19 cellular contexts compared by ENCODE assay signal in the genomic region with DNA sequence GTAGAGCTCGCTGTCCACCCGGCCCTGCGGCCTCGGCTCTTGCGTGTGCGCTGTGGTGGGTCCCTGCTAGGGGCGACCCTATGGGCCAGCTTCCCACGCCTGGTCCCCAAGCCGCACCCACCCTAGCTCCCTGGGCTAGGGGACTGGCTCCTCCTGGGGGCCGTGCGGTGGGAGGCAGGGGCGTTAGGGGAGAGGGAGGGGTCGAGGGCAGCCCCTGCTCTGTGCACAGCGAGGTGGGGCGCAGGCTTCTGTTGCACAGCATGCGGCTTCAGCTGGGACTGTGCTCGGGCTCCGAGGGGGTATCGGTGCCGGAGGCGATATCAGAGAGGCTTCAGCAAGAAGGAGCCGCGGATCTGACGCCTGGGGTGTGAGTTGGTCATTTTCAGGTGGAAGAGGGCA.
"Had no signal": no experiment of that assay in that cellular context is flagged by ENCODE, and none has a peak within 500 bp of the region (broad histone marks: within the 10 kb centered on the region; RNA-seq: fewer than 3 reads in every experiment).

No MANE protein-coding gene starts in this region.

- H3K4me3 ChIP-seq: cardiac muscle cell, mucosa of descending colon, tibial nerve had no signal

- H3K4me1 ChIP-seq: uterus had no signal

- H3K27me3 ChIP-seq: cardiac muscle cell, uterus had no signal

- H3K4me1 Mint-ChIP-seq: activated CD4-positive, alpha-beta memory T cell treated with anti-CD3 and anti-CD28 coated beads, Interleukin-2, amount 10 ng/mL, durations not matched to agents 7 days and 5 days had no signal

- H3K9me3 ChIP-seq: mucosa of descending colon, tibial nerve, uterus had no signal

- H3K36me3 ChIP-seq: cardiac muscle cell, tibial nerve, uterus had no signal

- DNase-seq: activated CD4-positive, alpha-beta memory T cell treated with anti-CD3 and anti-CD28 coated beads, Interleukin-2, amount 10 ng/mL, durations not matched to agents 7 days and 5 days; activated CD4-positive, alpha-beta T cell treated with anti-CD3 and anti-CD28 coated beads for 48 hours; activated effector memory CD4-positive, alpha-beta T cell treated with Interleukin-2 at 50 U/mL for 16 hours; activated naive CD4-positive, alpha-beta T cell treated with anti-CD3 and anti-CD28 coated beads for 36 hours; activated T-cell treated with anti-CD3 and anti-CD28 coated beads, Interleukin-2, amount 50 U/mL, for 72 hours; dermis blood vessel endothelial cell; effector CD8-positive, alpha-beta T cell; hippocampal formation; mesendoderm; nucleus accumbens; small intestine; stimulated activated CD4-positive, alpha-beta T cell treated with anti-CD3 and anti-CD28 coated beads, Interleukin-2, amount 100 ng/mL, for 24 hours; stimulated activated naive CD4-positive, alpha-beta T cell treated with Interleukin-2 at 50 U/mL for 16 hours; T-helper 2 cell; uterus had no signal

- H3K27ac Mint-ChIP-seq: activated CD4-positive, alpha-beta memory T cell treated with anti-CD3 and anti-CD28 coated beads, Interleukin-2, amount 10 ng/mL, durations not matched to agents 7 days and 5 days; activated naive CD4-positive, alpha-beta T cell treated with anti-CD3 and anti-CD28 coated beads for 36 hours; activated T-cell treated with anti-CD3 and anti-CD28 coated beads, Interleukin-2, amount 50 U/mL, for 72 hours had no signal

- H3K4me3 Mint-ChIP-seq: activated CD4-positive, alpha-beta memory T cell treated with anti-CD3 and anti-CD28 coated beads, Interleukin-2, amount 10 ng/mL, durations not matched to agents 7 days and 5 days; activated naive CD4-positive, alpha-beta T cell treated with anti-CD3 and anti-CD28 coated beads for 36 hours; activated T-cell treated with anti-CD3 and anti-CD28 coated beads, Interleukin-2, amount 50 U/mL, for 72 hours had no signal

- H3K27ac ChIP-seq: cardiac muscle cell, tibial nerve, uterus had no signal

- H3K9me3 Mint-ChIP-seq: activated CD4-positive, alpha-beta memory T cell treated with anti-CD3 and anti-CD28 coated beads, Interleukin-2, amount 10 ng/mL, durations not matched to agents 7 days and 5 days; activated naive CD4-positive, alpha-beta T cell treated with anti-CD3 and anti-CD28 coated beads for 36 hours; activated T-cell treated with anti-CD3 and anti-CD28 coated beads, Interleukin-2, amount 50 U/mL, for 72 hours had no signal

- FAIRE-seq: frontal cortex, small intestine had no signal
